Comparison of ENCODE assay signal across 8 cellular contexts in the genomic region with DNA sequence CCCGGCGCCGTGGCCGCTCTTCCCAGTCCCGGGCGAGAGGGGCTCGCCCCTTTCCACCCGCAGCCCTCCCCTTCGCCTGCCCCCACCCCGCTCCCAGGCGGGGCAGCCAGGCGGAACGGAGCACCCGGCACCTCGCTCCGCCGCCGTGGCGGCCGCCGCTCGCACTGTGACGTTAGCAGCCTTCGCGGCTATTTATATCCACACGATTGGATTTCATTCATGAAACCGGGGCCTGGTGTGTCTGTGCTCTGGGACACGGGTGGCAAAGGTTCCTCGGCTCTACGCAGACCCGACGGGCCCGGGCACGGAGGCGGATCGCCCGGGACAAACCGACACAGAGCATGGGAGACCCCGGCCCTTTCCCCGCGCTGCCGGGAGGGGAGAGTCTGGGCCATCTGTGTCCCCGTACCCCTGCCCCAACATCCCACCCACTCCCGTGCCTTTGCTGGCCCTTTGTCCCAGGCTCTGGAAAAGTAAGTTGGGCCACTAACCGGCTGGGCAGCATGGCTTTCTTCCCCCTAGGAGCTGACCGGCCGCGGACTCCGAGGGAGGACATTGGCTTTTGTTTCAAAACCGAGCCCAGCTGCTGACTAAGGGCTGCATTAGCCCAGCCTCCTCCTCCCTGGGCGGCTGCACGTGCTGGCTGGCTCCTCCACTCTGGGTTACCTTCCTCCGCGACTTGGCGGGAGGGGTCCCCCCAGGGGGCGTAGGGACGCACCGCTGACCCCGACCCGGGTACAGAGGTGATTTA. TPM values are rescaled to one million over a fixed set of nuclear protein-coding genes. Genes with fewer than 3 reads are reported as not detected.
A peak's percentile ranks its signal among the peaks of the same experiment; 100 is the strongest.
DNase-seq lines count a peak whose midpoint lies in the region; ATAC-seq, FAIRE-seq and TF ChIP-seq lines count a peak whose summit lies in the region.

A gene with protein sequence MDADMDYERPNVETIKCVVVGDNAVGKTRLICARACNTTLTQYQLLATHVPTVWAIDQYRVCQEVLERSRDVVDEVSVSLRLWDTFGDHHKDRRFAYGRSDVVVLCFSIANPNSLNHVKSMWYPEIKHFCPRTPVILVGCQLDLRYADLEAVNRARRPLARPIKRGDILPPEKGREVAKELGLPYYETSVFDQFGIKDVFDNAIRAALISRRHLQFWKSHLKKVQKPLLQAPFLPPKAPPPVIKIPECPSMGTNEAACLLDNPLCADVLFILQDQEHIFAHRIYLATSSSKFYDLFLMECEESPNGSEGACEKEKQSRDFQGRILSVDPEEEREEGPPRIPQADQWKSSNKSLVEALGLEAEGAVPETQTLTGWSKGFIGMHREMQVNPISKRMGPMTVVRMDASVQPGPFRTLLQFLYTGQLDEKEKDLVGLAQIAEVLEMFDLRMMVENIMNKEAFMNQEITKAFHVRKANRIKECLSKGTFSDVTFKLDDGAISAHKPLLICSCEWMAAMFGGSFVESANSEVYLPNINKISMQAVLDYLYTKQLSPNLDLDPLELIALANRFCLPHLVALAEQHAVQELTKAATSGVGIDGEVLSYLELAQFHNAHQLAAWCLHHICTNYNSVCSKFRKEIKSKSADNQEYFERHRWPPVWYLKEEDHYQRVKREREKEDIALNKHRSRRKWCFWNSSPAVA (minus strand): TSS at position 27 of the 751 bp plus-strand sequence. CDS start 32,643 bp downstream, outside the sequence.

- H3K9me1 ChIP-seq in endothelial cell of umbilical vein (replicated peaks; ENCODE audit: control insufficient read depth, extremely low read depth, insufficient read depth, low read length) = no peaks in the 10 kb centered on the region

- H3K27ac ChIP-seq in HEK293 (ENCODE audit: extremely low read depth, low read depth, low read length) = peak within 1 kb of the TSS; percentile 81
- H3K27ac ChIP-seq in endothelial cell of umbilical vein (ENCODE audit: insufficient read depth, low read depth, low read length) = peak within 1 kb of the TSS; percentile 98
- H3K27ac ChIP-seq in subcutaneous abdominal adipose tissue (ENCODE audit: low read depth, low read length) = peak within 1 kb of the TSS; percentile 96

- H3K9me3 Mint-ChIP-seq in activated B cell treated with CpG ODN at 0.5 μM for 24 hours = no peaks in the 10 kb centered on the region

- H3K4me3 ChIP-seq in HEK293 (ENCODE audit: low read depth, low read length) (peak within 1 kb of the TSS; percentile 64), endothelial cell of umbilical vein (replicated peaks in 1 of 3; ENCODE audit: insufficient read depth in 1 of 3, low read depth in 1 of 3, low read length in 3 of 3) (peak within 1 kb of the TSS; percentile 74 to 91 (median 86)), subcutaneous abdominal adipose tissue (ENCODE audit: low read depth in 1 of 5, low read length in 5 of 5) (peak within 1 kb of the TSS; percentile 70 to 97 (median 85))

- CTCF ChIA-PET in HEK293 (lab: Yijun Ruan, JAX) = interaction anchor here (0.5 to 1.4 kb wide), 4 partner anchors 13 to 489 kb away, joined by 3 to 6 read pairs (median 3); no protein-coding TSS in a partner anchor
- CTCF ChIA-PET in activated B cell treated with CpG ODN at 0.5 μM for 24 hours (lab: Charles Lee) = interaction anchor here (0.8 kb wide), 1 partner anchor 1038 kb away, joined by 3 read pairs; a partner anchor contains a TSS
- CTCF ChIA-PET in endothelial cell of umbilical vein (lab: Charles Lee) = interaction anchor here (0.8 to 2.9 kb wide), 8 partner anchors 13 to 124 kb away, joined by 3 to 16 read pairs (median 4); no protein-coding TSS in a partner anchor

- peak; percentile 60 for ATAC-seq in activated B cell treated with CpG ODN at 0.5 μM for 24 hours (ENCODE audit: low read depth)

- dilution Hi-C loops in endothelial cell of umbilical vein (cut with MboI; ENCODE audit: extremely low pct_ligation_motif_present, low sequenced_read_pairs) = no loop called here

- H3K27me3 ChIP-seq in endothelial cell of umbilical vein (ENCODE audit: control insufficient read depth in 2 of 2, insufficient read depth in 2 of 2, low read length in 2 of 2) (no peaks in the 10 kb centered on the region), subcutaneous abdominal adipose tissue (ENCODE audit: control insufficient read depth in 5 of 5, insufficient read depth in 4 of 5, low read length in 5 of 5) (no peaks in the 10 kb centered on the region)

- no peak for TF ChIP-seq CTCF in HEK293 (tag by site-specific recombination; IDR thresholded peaks at IDR 0.05)
- TF ChIP-seq CTCF in activated B cell treated with CpG ODN at 0.5 μM for 24 hours (IDR thresholded peaks at IDR 0.05) = no peak
- no peak for TF ChIP-seq CTCF in endothelial cell of umbilical vein (IDR thresholded peaks at IDR 0.05; ENCODE audit: extremely low read depth in 1 of 2, insufficient read depth in 1 of 2, low read depth in 1 of 2, low read length in 2 of 2)

- H4K20me1 ChIP-seq in endothelial cell of umbilical vein (replicated peaks; ENCODE audit: control insufficient read depth, extremely low read depth, insufficient read depth, low read length) = no peaks in the 10 kb centered on the region

- peak within 1 kb of the TSS; percentile 61 for H3K27ac Mint-ChIP-seq in activated B cell treated with CpG ODN at 0.5 μM for 24 hours

- H3K79me2 ChIP-seq in endothelial cell of umbilical vein (ENCODE audit: control insufficient read depth, insufficient read depth, low read length) = peaks cover 7% of the 10 kb centered on the region

- FAIRE-seq in endothelial cell of umbilical vein (lab: Jason Lieb, UNC) = peak; percentile 83

- intact Hi-C loops in activated B cell treated with CpG ODN at 0.5 μM for 24 hours (cut with micrococcal nuclease) (loop anchor here (2.0 to 5.0 kb wide), 2 partner anchors 190 to 343 kb away; no protein-coding TSS in a partner anchor), endothelial cell of umbilical vein (cut with micrococcal nuclease) (loop anchor here (1.0 to 5.0 kb wide), 7 partner anchors 20 to 1873 kb away; a partner anchor contains a TSS)

- peaks cover 6% of the 10 kb centered on the region; the same call in 1 of the 2 replicates for H3K4me1 ChIP-seq in HEK293 (ENCODE audit: control insufficient read depth, insufficient read depth, low read length)
- peaks cover 18% of the 10 kb centered on the region for H3K4me1 ChIP-seq in endothelial cell of umbilical vein (ENCODE audit: control insufficient read depth, extremely low read depth, insufficient read depth, low read length)
- H3K4me1 ChIP-seq in subcutaneous abdominal adipose tissue (ENCODE audit: control insufficient read depth in 5 of 5, insufficient read depth in 5 of 5, low read length in 5 of 5) = peaks cover 0 to 31% (median 27%) of the 10 kb centered on the region in 5 donors

- peaks cover 23% of the 10 kb centered on the region for H3K27me3 Mint-ChIP-seq in activated B cell treated with CpG ODN at 0.5 μM for 24 hours

- H3K9ac ChIP-seq in endothelial cell of umbilical vein (replicated peaks; ENCODE audit: extremely low read depth, insufficient read depth, low read length) (peak within 1 kb of the TSS; percentile 98), subcutaneous abdominal adipose tissue (ENCODE audit: low read length in 5 of 5) (peak within 1 kb of the TSS; percentile 66 to 95 (median 92))

- peak within 1 kb of the TSS; percentile 85 for H3K4me3 Mint-ChIP-seq in activated B cell treated with CpG ODN at 0.5 μM for 24 hours

- POLR2A ChIA-PET in HEK293 (lab: Yijun Ruan, JAX) = interaction anchor here (0.5 kb wide), 1 partner anchor 333 kb away, joined by 5 read pairs; no protein-coding TSS in a partner anchor
- POLR2A ChIA-PET in activated B cell treated with CpG ODN at 0.5 μM for 24 hours (lab: Charles Lee) = no interaction called here
- POLR2A ChIA-PET in endothelial cell of umbilical vein (lab: Charles Lee) = interaction anchor here (0.6 to 1.0 kb wide), 3 partner anchors 35 to 688 kb away, joined by 3 to 4 read pairs (median 3); no protein-coding TSS in a partner anchor

- peak; percentile 71 for TF ChIP-seq POLR2A in endothelial cell of umbilical vein (IDR thresholded peaks at IDR 0.05; ENCODE audit: low read depth, low read length)

- H3K4me2 ChIP-seq in endothelial cell of umbilical vein (ENCODE audit: insufficient read depth, low read length) = peak within 1 kb of the TSS; percentile 88

- no peaks in the 10 kb centered on the region for H3K36me3 Mint-ChIP-seq in activated B cell treated with CpG ODN at 0.5 μM for 24 hours (ENCODE audit: low read depth)

- BruUV-seq in endothelial cell of umbilical vein (replicated peaks; lab: Mats Ljungman, UMichigan) = TSS peak; percentile 78

- H3K36me3 ChIP-seq in HEK293 (ENCODE audit: control insufficient read depth in 2 of 2, insufficient read depth in 1 of 2, low read length in 2 of 2) (no peaks in the 10 kb centered on the region), endothelial cell of umbilical vein (ENCODE audit: control insufficient read depth in 2 of 2, extremely low read depth in 1 of 2, insufficient read depth in 2 of 2, low read length in 2 of 2) (no peaks in the 10 kb centered on the region), subcutaneous abdominal adipose tissue (ENCODE audit: control insufficient read depth in 5 of 5, insufficient read depth in 5 of 5, low read length in 5 of 5) (no peaks in the 10 kb centered on the region)

- H3K9me3 ChIP-seq in HEK293 (ENCODE audit: control insufficient read depth, insufficient read depth, low read depth, low read length) (no peaks in the 10 kb centered on the region), endothelial cell of umbilical vein (replicated peaks; ENCODE audit: control insufficient read depth, insufficient read depth, low read length) (no peaks in the 10 kb centered on the region), subcutaneous abdominal adipose tissue (ENCODE audit: control insufficient read depth in 5 of 5, low read length in 5 of 5) (no peaks in the 10 kb centered on the region)

- peak within 1 kb of the TSS; percentile 90 for H2AFZ ChIP-seq in endothelial cell of umbilical vein (ENCODE audit: low read depth, low read length)

- peak; percentile 9 for DNase-seq in SIG-M5 treated with dmso at 0.1 percent for 504 hours (lab: John Stamatoyannopoulos, UW; ENCODE audit: unreplicated experiment)
- no peak for DNase-seq in SIG-M5 (lab: John Stamatoyannopoulos, UW)
- DNase-seq in NCI-H1105 treated with DMSO at 0.1 percent for 48 hours (lab: John Stamatoyannopoulos, UW) = peak; percentile 31
- DNase-seq in activated B cell treated with CpG ODN at 0.5 μM for 24 hours = peak; percentile 27
- DNase-seq in endothelial cell of umbilical vein (ENCODE audit: low read depth, low spot score) = peak; percentile 85
- peak; percentile 86 to 88 for DNase-seq in lung microvascular endothelial cell (ENCODE audit: low read depth in 2 of 2)

- H3K4me1 Mint-ChIP-seq in activated B cell treated with CpG ODN at 0.5 μM for 24 hours = peaks cover 14% of the 10 kb centered on the region

RNA-seq across cellular contexts. Expression of the gene that starts here (rescaled TPM):
- 0.24 and 0.51 TPM in 2 replicates for total RNA-seq in activated B cell treated with CpG ODN at 0.5 μM for 24 hours
- 31.0 and 31.3 TPM in 2 replicates for total RNA-seq in endothelial cell of umbilical vein
- polyA plus RNA-seq in endothelial cell of umbilical vein = 19.4 and 21.2 TPM in 2 replicates
- polyA plus RNA-seq in endothelial cell of umbilical vein (2011; cell fraction: cytosol; rRNA removed) = 20.3 and 22.4 TPM in 2 replicates
- 41.4 and 54.0 TPM in 2 replicates for polyA plus RNA-seq in endothelial cell of umbilical vein (2011; cell fraction: nucleus; rRNA removed)
- 18.4 and 21.8 TPM in 2 replicates for polyA plus RNA-seq in endothelial cell of umbilical vein (2012)
- 37.1 and 42.0 TPM in 2 replicates for polyA minus RNA-seq in endothelial cell of umbilical vein
- 11.5 TPM for polyA minus RNA-seq in endothelial cell of umbilical vein (2011; cell fraction: cytosol; rRNA and poly(A)+ RNA removed)
- 24.6 and 33.4 TPM in 2 replicates for polyA minus RNA-seq in endothelial cell of umbilical vein (2011; cell fraction: nucleus; rRNA and poly(A)+ RNA removed)
- total RNA-seq in lung microvascular endothelial cell = 32.1 and 34.4 TPM in 2 replicates

Comparison
In these comparisons a context has a peak if more than half of its experiments do, and no peak if none do; other contexts are left out.
1. RNA of the gene that starts here (total RNA-seq): 32.1 to 34.4 TPM in lung microvascular endothelial cell and 31.0 to 31.3 TPM in endothelial cell of umbilical vein; 0.24 to 0.51 TPM in activated B cell treated with CpG ODN at 0.5 μM for 24 hours; every median in the first group is over 10 times any median in the second.
2. Peak in DNase-seq and ATAC-seq in activated B cell treated with CpG ODN at 0.5 μM for 24 hours; RNA of the gene not detected or under 1 TPM.
3. Peak in every context shown above with its lines, with median percentiles within 50 percentile points of each other: H3K27ac ChIP-seq and H3K4me3 ChIP-seq.